In the genomic region with DNA sequence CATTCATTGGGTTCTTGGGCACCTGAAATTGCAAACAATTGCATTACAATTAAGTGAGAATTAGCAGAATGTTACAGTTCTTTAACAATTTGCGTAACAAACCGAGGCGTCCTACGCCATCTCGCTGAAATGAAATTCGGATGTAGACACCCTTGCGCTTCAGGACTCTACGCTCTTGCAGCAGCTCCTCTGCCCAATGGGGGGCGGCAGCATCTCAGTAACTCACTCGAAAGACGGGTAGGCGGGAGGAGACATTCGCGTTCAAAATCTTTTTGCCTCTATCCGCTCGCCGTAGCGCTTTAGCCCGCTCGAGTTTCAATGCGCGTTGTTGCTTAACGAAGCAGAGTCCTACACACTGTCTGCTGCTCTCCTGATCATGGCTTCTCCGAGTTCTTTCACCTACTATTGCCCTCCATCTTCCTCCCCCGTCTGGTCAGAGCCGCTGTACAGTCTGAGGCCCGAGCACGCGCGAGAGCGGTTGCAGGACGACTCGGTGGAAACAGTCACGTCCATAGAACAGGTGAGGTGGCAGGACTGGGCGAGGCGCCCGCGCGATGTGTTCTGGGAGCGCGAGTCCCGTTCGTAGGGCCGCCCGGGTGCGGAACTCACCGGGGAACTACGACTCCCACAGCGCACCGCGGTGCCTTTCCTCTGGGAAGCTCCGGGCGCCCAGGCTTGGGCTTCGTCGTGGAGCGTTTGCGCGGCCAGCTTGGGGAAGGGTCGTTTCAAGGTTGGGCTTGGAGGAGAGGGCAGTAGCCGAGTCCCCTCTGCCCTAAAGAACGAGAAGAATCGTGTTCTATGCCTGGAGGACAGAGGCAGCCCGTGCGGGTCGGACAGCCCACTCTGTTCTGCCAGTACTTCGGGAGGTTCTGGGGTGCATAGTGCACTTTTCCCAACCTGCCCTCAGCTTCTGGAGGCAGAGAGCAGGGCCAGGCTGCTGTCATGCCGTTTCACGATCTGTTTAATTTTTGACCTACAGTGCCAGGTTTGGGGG, we compare ENCODE assay signal across 8 cellular contexts. TPM values are rescaled to one million over a fixed set of nuclear protein-coding genes. Genes with fewer than 3 reads are reported as not detected.
A peak's percentile ranks its signal among the peaks of the same experiment; 100 is the strongest.
DNase-seq lines count a peak whose midpoint lies in the region; ATAC-seq and TF ChIP-seq lines count a peak whose summit lies in the region.

A gene with protein sequence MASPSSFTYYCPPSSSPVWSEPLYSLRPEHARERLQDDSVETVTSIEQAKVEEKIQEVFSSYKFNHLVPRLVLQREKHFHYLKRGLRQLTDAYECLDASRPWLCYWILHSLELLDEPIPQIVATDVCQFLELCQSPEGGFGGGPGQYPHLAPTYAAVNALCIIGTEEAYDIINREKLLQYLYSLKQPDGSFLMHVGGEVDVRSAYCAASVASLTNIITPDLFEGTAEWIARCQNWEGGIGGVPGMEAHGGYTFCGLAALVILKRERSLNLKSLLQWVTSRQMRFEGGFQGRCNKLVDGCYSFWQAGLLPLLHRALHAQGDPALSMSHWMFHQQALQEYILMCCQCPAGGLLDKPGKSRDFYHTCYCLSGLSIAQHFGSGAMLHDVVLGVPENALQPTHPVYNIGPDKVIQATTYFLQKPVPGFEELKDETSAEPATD (plus strand): TSS at position 318 of the 994 bp plus-strand sequence. CDS start 59 bp downstream, at position 377.

- peak within 1 kb of the TSS; percentile 96 to 97 for H4K8ac ChIP-seq in IMR-90 (ENCODE audit: low read depth in 2 of 2, low read length in 2 of 2)

- H2BK15ac ChIP-seq in IMR-90 (ENCODE audit: low read depth, low read length): peak within 1 kb of the TSS; percentile 23; the same call in 1 of the 3 replicates

- H4K91ac ChIP-seq in IMR-90 (ENCODE audit: insufficient read depth, low read depth, low read length): peak within 1 kb of the TSS; percentile 94

- CTCF ChIA-PET in IMR-90 (lab: Yijun Ruan, JAX) (interaction anchor here (0.6 to 3.4 kb wide), 11 partner anchors 12 to 838 kb away, joined by 3 to 34 read pairs (median 4); no protein-coding TSS in a partner anchor), OCI-LY7 (lab: Charles Lee; ENCODE audit: unreplicated experiment) (no interaction called here)

- H3K9me3 ChIP-seq in IMR-90 (ENCODE audit: control insufficient read depth, insufficient read depth, low read length) (no peaks in the 10 kb centered on the region), OCI-LY7 (ENCODE audit: low read length) (no peaks in the 10 kb centered on the region), mononuclear cell (ENCODE audit: low read depth, low read length) (no peaks in the 10 kb centered on the region)

- intact Hi-C loops in IMR-90 (cut with micrococcal nuclease): loop anchor here (1.0 to 5.0 kb wide), 3 partner anchors 33 to 425 kb away; a partner anchor contains a TSS
- intact Hi-C loops in OCI-LY7 (cut with micrococcal nuclease; ENCODE audit: unreplicated experiment): loop anchor here (2.0 to 10.0 kb wide), 3 partner anchors 116 to 838 kb away; a partner anchor contains a TSS

- H2BK120ac ChIP-seq in IMR-90 (ENCODE audit: low read depth, low read length): peak within 1 kb of the TSS; percentile 62

- H3K9me2 ChIP-seq in OCI-LY7 (ENCODE audit: insufficient read depth, low read length): no peaks in the 10 kb centered on the region

- peak within 1 kb of the TSS; percentile 77 for H3K56ac ChIP-seq in IMR-90 (ENCODE audit: extremely low read depth, insufficient read depth, low read length)

- 0 out of 2 replicates have a peak, but pooled peaks cover 1% of the 10 kb centered on the region for H3K4me1 ChIP-seq in IMR-90 (ENCODE audit: control insufficient read depth, insufficient read depth, low read length)
- peaks cover 19% of the 10 kb centered on the region for H3K4me1 ChIP-seq in OCI-LY7 (ENCODE audit: insufficient read depth, low read length, poor library complexity, severe bottlenecking)
- peaks cover 55% of the 10 kb centered on the region for H3K4me1 ChIP-seq in mononuclear cell (ENCODE audit: insufficient read depth, low read length)

- POLR2A ChIA-PET in IMR-90 (lab: Charles Lee; ENCODE audit: unreplicated experiment) (interaction anchor here (0.5 kb wide), 1 partner anchor 80 kb away, joined by 3 read pairs; no protein-coding TSS in a partner anchor), OCI-LY7 (lab: Charles Lee) (interaction anchor here (0.6 to 1.9 kb wide), 5 partner anchors 11 to 446 kb away, joined by 3 to 5 read pairs (median 3); no protein-coding TSS in a partner anchor)

- H2AK9ac ChIP-seq in IMR-90 (replicated peaks; ENCODE audit: low read depth, low read length, poor library complexity): peak within 1 kb of the TSS; percentile 81

- H3K18ac ChIP-seq in IMR-90 (ENCODE audit: low read depth, low read length): peak within 1 kb of the TSS; percentile 60; the same call in 1 of the 2 replicates

- ATAC-seq in GM21528 (IDR thresholded peaks at IDR 0.05; ENCODE audit: low FRiP score, unreplicated experiment): peak; percentile 87
- peak; percentile 96 for ATAC-seq in IMR-90 (ENCODE audit: low read depth)

- H3K27ac ChIP-seq in IMR-90 (ENCODE audit: insufficient read depth, low read length): peak within 1 kb of the TSS; percentile 77
- peak within 1 kb of the TSS; percentile 60 for H3K27ac ChIP-seq in OCI-LY7 (ENCODE audit: low read depth, low read length, poor library complexity, severe bottlenecking)

- in situ Hi-C loops in IMR-90 (cut with MboI; ENCODE audit: low sequenced_read_pairs): no loop called here

- H3K9ac ChIP-seq in IMR-90 (ENCODE audit: low read depth, low read length): peak within 1 kb of the TSS; percentile 81

- H2AK5ac ChIP-seq in IMR-90 (ENCODE audit: low read depth, low read length): peak within 1 kb of the TSS; percentile 51

- peaks cover 20 to 28% of the 10 kb centered on the region in 2 experiments for H3K79me1 ChIP-seq in IMR-90 (ENCODE audit: low read depth in 1 of 2, low read length in 2 of 2)

- peak within 1 kb of the TSS; percentile 88 for H4K5ac ChIP-seq in IMR-90 (ENCODE audit: low read depth, low read length)

- peak; percentile 91 for TF ChIP-seq RAD21 in IMR-90 (IDR thresholded peaks at IDR 0.05; ENCODE audit: low read length)

- H3K27me3 ChIP-seq in IMR-90 (ENCODE audit: control insufficient read depth, insufficient read depth, low read length) (peaks cover 2% of the 10 kb centered on the region; the same call in 1 of the 2 replicates), mononuclear cell (ENCODE audit: insufficient read depth, low read length) (peaks cover 2% of the 10 kb centered on the region)

- no peak within 1 kb of the TSS for H2BK20ac ChIP-seq in IMR-90 (ENCODE audit: low read depth, low read length)

- peak within 1 kb of the TSS; percentile 88 for H3K4ac ChIP-seq in IMR-90 (ENCODE audit: low read depth, low read length)

- BruUV-seq in IMR-90 (replicated peaks; lab: Mats Ljungman, UMichigan) (no TSS peak), OCI-LY7 (replicated peaks; lab: Mats Ljungman, UMichigan) (TSS peak; percentile 81)

- whole genome bisulfite sequencing in IMR-90 (ENCODE audit: extremely low coverage in 2 of 2, insufficient read length in 1 of 2), 2 experiments: 1% methylated on average over 36 of the region's 68 CpGs; no CpG with 5 or more reads in 1 of the 2 experiments

- H2BK5ac ChIP-seq in IMR-90 (ENCODE audit: low read depth, low read length, poor library complexity, severe bottlenecking): peak within 1 kb of the TSS; percentile 76

- peak within 1 kb of the TSS; percentile 91 for H3K4me2 ChIP-seq in IMR-90 (ENCODE audit: low read depth, low read length)
- peak within 1 kb of the TSS; percentile 94 for H3K4me2 ChIP-seq in OCI-LY7 (ENCODE audit: low read length)

- H3K14ac ChIP-seq in IMR-90 (replicated peaks; ENCODE audit: low read depth, low read length): peak within 1 kb of the TSS; percentile 76

- peak; percentile 21; the same call in 1 of the 2 replicates for TF ChIP-seq POLR2A in IMR-90 (IDR thresholded peaks at IDR 0.05; ENCODE audit: low read depth, low read length)

- H3K23ac ChIP-seq in IMR-90 (ENCODE audit: low read depth, low read length): peak within 1 kb of the TSS; percentile 74

- H4K20me1 ChIP-seq in IMR-90 (ENCODE audit: insufficient read depth, low read length) (no peaks in the 10 kb centered on the region), OCI-LY7 (ENCODE audit: insufficient read depth, low read length) (no peaks in the 10 kb centered on the region)

- peak within 1 kb of the TSS; percentile 58 for H3K4me3 ChIP-seq in IMR-90 (ENCODE audit: insufficient read depth, low read depth, low read length)
- H3K4me3 ChIP-seq in OCI-LY7 (ENCODE audit: low read depth, low read length, poor library complexity, severe bottlenecking): peak within 1 kb of the TSS; percentile 82
- H3K4me3 ChIP-seq in epithelial cell of esophagus (ENCODE audit: low read length): peak within 1 kb of the TSS; percentile 96
- H3K4me3 ChIP-seq in mononuclear cell (ENCODE audit: low read length): peak within 1 kb of the TSS; percentile 77

- DNase-seq in DMS153 (lab: John Stamatoyannopoulos, UW) (peak; percentile 92), IMR-90 (peak; percentile 97), OCI-LY7 (ENCODE audit: low spot score) (peak; percentile 97), activated T-cell treated with anti-CD3 and anti-CD28 coated beads for 24 hours (ENCODE audit: low read depth) (peak; percentile 89), epithelial cell of esophagus (ENCODE audit: low read depth) (peak; percentile 97)
- DNase-seq in stimulated activated CD8-positive, alpha-beta memory T cell treated with anti-CD3 and anti-CD28 coated beads, Interleukin-4, amount 100 ng/mL, for 1 hour (ENCODE audit: low read depth in 2 of 2, low spot score in 1 of 2): peak; percentile 76 to 84

- dilution Hi-C loops in IMR-90 (cut with HindIII; ENCODE audit: low sequenced_read_pairs, unreplicated experiment): no loop called here

- H3K9me1 ChIP-seq in IMR-90 (ENCODE audit: insufficient read depth, low read length): no peaks in the 10 kb centered on the region

- H3K79me2 ChIP-seq in OCI-LY7 (ENCODE audit: insufficient read depth, low read depth, low read length): peaks cover 21% of the 10 kb centered on the region; the same call in 1 of the 2 replicates

- H2AFZ ChIP-seq in IMR-90 (replicated peaks; ENCODE audit: low read length, poor library complexity) (peak within 1 kb of the TSS; percentile 90), OCI-LY7 (ENCODE audit: low read length) (peak within 1 kb of the TSS; percentile 97)

- TF ChIP-seq CTCF in IMR-90 (conservative IDR thresholded peaks at IDR 0.05; ENCODE audit: low read depth, low read length) (peak; percentile 98), OCI-LY7 (conservative IDR thresholded peaks at IDR 0.05; ENCODE audit: low read length) (peak; percentile 86), epithelial cell of esophagus (IDR thresholded peaks at IDR 0.05; ENCODE audit: insufficient read depth, low read depth, low read length, missing control alignments) (peak; percentile 89)

- H3K36me3 ChIP-seq in IMR-90 (ENCODE audit: control insufficient read depth, insufficient read depth, low read length) (no peaks in the 10 kb centered on the region), OCI-LY7 (ENCODE audit: insufficient read depth, low read length) (peaks cover 5% of the 10 kb centered on the region; the same call in 1 of the 2 replicates)

RNA-seq across cellular contexts. Expression of the gene that starts here (rescaled TPM):
- total RNA-seq in IMR-90 (2012; rRNA removed) (8.1 and 9.9 TPM in 2 replicates), OCI-LY7 (2022) (12.0 and 18.0 TPM in 2 replicates), mononuclear cell (3.5 TPM)
- polyA plus RNA-seq in IMR-90 (2012; rRNA removed): 17.8 and 18.5 TPM in 2 replicates
- polyA plus RNA-seq in IMR-90 (2012; cell fraction: cytosol; rRNA removed): 11.6 and 15.5 TPM in 2 replicates
- 24.1 and 27.4 TPM in 2 replicates for polyA plus RNA-seq in IMR-90 (2012; cell fraction: nucleus; rRNA removed; ENCODE audit: low replicate concordance)
- total RNA-seq in OCI-LY7 (2014; rRNA removed; shearing (Covaris generic)): 6.3 and 9.2 TPM in 2 replicates

Comparison
In these comparisons a context has a peak if more than half of its experiments do, and no peak if none do; other contexts are left out.
1. Peak in every context shown above with its lines: DNase-seq, ATAC-seq, H3K4me3 ChIP-seq and H3K27ac ChIP-seq.